8 cellular contexts compared by ENCODE assay signal in the genomic region with DNA sequence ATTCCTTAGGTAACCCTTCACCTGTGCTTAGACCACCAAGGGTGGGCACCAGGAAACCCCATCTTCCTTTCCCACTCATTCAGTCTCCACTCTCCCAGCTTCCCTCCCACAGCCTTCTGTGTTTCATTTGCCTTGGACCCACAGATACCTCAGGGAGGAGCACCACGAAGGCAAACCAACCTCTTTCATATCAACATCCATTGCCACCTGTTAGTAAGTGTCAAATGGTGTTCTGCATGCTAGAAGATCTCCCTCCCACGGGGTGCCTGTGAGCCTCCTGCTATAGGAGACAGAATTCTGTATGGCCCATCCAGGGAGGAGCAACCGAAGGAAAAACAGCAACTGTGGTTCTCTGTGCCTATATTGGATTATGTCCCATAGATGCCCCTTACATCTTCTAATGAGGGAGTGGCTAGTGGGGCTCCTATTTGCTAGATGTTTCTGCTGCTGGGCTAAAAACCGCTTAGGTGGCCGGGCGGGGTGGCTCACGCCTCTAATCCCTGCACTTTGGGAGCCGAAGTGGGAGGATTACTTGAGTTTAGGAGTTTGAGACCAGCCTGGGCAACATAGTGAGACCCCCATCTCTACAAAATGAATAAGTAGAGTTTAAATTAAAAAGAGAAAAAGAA. TPM values are rescaled to one million over a fixed set of nuclear protein-coding genes. Genes with fewer than 3 reads are reported as not detected.
DNase-seq lines count a peak whose midpoint lies in the region; ATAC-seq and TF ChIP-seq lines count a peak whose summit lies in the region.

No MANE protein-coding gene starts in this region.

- POLR2A ChIA-PET in AG04450 (lab: Yijun Ruan, JAX): no interaction called here
- POLR2A ChIA-PET in naive thymus-derived CD8-positive, alpha-beta T cell (lab: Charles Lee): no interaction called here

- H3K4me3 Mint-ChIP-seq in IgD-negative memory B cell: peak overlapping the region in 3 of 4 donors; percentile 35 to 74 (median 55)
- peak overlapping the region; percentile 50 to 88 (median 80) for H3K4me3 Mint-ChIP-seq in naive thymus-derived CD8-positive, alpha-beta T cell

- peaks cover 5 to 12% (median 12%) of the 10 kb centered on the region in 3 donors for H3K4me1 Mint-ChIP-seq in IgD-negative memory B cell
- peaks cover 3 to 12% (median 8%) of the 10 kb centered on the region in 4 donors for H3K4me1 Mint-ChIP-seq in naive thymus-derived CD8-positive, alpha-beta T cell

- no peak overlapping the region for H3K27ac Mint-ChIP-seq in IgD-negative memory B cell
- peak overlapping the region in 7 of 10 donors; percentile 15 to 79 (median 44) for H3K27ac Mint-ChIP-seq in naive thymus-derived CD8-positive, alpha-beta T cell

- H3K9me3 ChIP-seq in AG04450 (ENCODE audit: control insufficient read depth, insufficient read depth, low read length): peaks cover 16% of the 10 kb centered on the region
- no peaks in the 10 kb centered on the region for H3K9me3 ChIP-seq in mammary epithelial cell (replicated peaks; ENCODE audit: insufficient read depth, low read length)

- 81% methylated on average over 8 of the region's 8 CpGs for WGBS in mammary epithelial cell (ENCODE audit: low coverage, missing lambda C conversion rate)

- peak overlapping the region; percentile 69 for H3K27ac ChIP-seq in AG04450 (ENCODE audit: low read depth, low read length)
- H3K27ac ChIP-seq in mammary epithelial cell (ENCODE audit: insufficient read depth, low read depth, low read length): no peak overlapping the region

- peak overlapping the region; percentile 49 for H3K4me2 ChIP-seq in mammary epithelial cell (ENCODE audit: insufficient read depth, low read depth, low read length)

- DNase-seq in AG04450 (ENCODE audit: low read depth, low spot score): no peak
- DNase-seq in mammary epithelial cell: no peak
- DNase-seq in naive thymus-derived CD8-positive, alpha-beta T cell: no peak
- DNase-seq in NCI-H146 treated with DMSO at 0.1 percent for 48 hours (lab: John Stamatoyannopoulos, UW; ENCODE audit: unreplicated experiment): no peak
- no peak for DNase-seq in HT-29 (ENCODE audit: low spot score)
- DNase-seq in C1 segment of cervical spinal cord (lab: John Stamatoyannopoulos, UW): no peak

- BruUV-seq in mammary epithelial cell (replicated peaks; lab: Mats Ljungman, UMichigan): no TSS peak

- H3K36me3 Mint-ChIP-seq in IgD-negative memory B cell: no peaks in the 10 kb centered on the region
- no peaks in the 10 kb centered on the region for H3K36me3 Mint-ChIP-seq in naive thymus-derived CD8-positive, alpha-beta T cell

- no peaks in the 10 kb centered on the region for H4K20me1 ChIP-seq in mammary epithelial cell (ENCODE audit: insufficient read depth, low read length)

- TF ChIP-seq CTCF in AG04450 (IDR thresholded peaks at IDR 0.05; ENCODE audit: low read depth, low read length) (no peak), mammary epithelial cell (conservative IDR thresholded peaks at IDR 0.05 in 1 of 2, IDR thresholded peaks at IDR 0.05 in 1 of 2; ENCODE audit: extremely low read depth in 1 of 2, insufficient read depth in 1 of 2, low read depth in 1 of 2, low read length in 2 of 2) (no peak)

- CTCF ChIA-PET in AG04450 (lab: Charles Lee) (interaction anchor here (0.9 kb wide), 1 partner anchor 15 kb away, joined by 4 read pairs; no protein-coding TSS in a partner anchor), mammary epithelial cell (lab: Charles Lee; ENCODE audit: low non-redundant PET) (no interaction called here)

- H3K9me3 Mint-ChIP-seq in IgD-negative memory B cell: peaks cover 0 to 7% (median 3%) of the 10 kb centered on the region in 3 donors
- peaks cover 0 to 7% (median 0%) of the 10 kb centered on the region in 9 donors for H3K9me3 Mint-ChIP-seq in naive thymus-derived CD8-positive, alpha-beta T cell

- dilution Hi-C loops in mammary epithelial cell (cut with HindIII; ENCODE audit: low sequenced_read_pairs): no loop called here

- intact Hi-C loops in mammary epithelial cell (cut with micrococcal nuclease): loop anchor here (1.0 to 10.0 kb wide), 5 partner anchors 9 to 1544 kb away; a partner anchor contains a TSS

- H3K9ac ChIP-seq in mammary epithelial cell (ENCODE audit: insufficient read depth, low read length): no peak overlapping the region

- no peaks in the 10 kb centered on the region for H3K36me3 ChIP-seq in mammary epithelial cell (ENCODE audit: insufficient read depth, low read length)

- no peaks in the 10 kb centered on the region for H3K4me1 ChIP-seq in mammary epithelial cell (ENCODE audit: insufficient read depth, low read length)

- ATAC-seq in naive thymus-derived CD8-positive, alpha-beta T cell: no peak
- no peak for ATAC-seq in HG03469 (IDR thresholded peaks at IDR 0.05; ENCODE audit: unreplicated experiment)

- H3K27me3 ChIP-seq in AG04450 (ENCODE audit: control insufficient read depth, insufficient read depth, low read length) (no peaks in the 10 kb centered on the region), mammary epithelial cell (ENCODE audit: insufficient read depth, low read length) (no peaks in the 10 kb centered on the region)

- peak overlapping the region; percentile 67 for H2AFZ ChIP-seq in mammary epithelial cell (ENCODE audit: low read depth, low read length)

- peaks cover 2% of the 10 kb centered on the region for H3K27me3 Mint-ChIP-seq in IgD-negative memory B cell
- peaks cover 0 to 3% (median under 1%) of the 10 kb centered on the region in 5 donors for H3K27me3 Mint-ChIP-seq in naive thymus-derived CD8-positive, alpha-beta T cell

- no peaks in the 10 kb centered on the region for H3K79me2 ChIP-seq in mammary epithelial cell (ENCODE audit: insufficient read depth, low read length)

- H3K4me3 ChIP-seq in AG04450 (ENCODE audit: low read depth, low read length): no peak overlapping the region
- no peak overlapping the region for H3K4me3 ChIP-seq in mammary epithelial cell (replicated peaks in 1 of 3; ENCODE audit: insufficient read depth in 1 of 3, low read depth in 2 of 3, low read length in 3 of 3)

- in situ Hi-C loops in mammary epithelial cell (cut with MboI; ENCODE audit: low sequenced_read_pairs in 2 of 2): loop anchor here (5.0 to 10.0 kb wide), 2 partner anchors 56 to 201 kb away; no protein-coding TSS in a partner anchor

RNA-seq across cellular contexts. Expression of a gene that starts 25.6 kb away (rescaled TPM):
- polyA plus RNA-seq in AG04450 (2011; rRNA removed): 37.0 and 46.6 TPM in 2 replicates
- polyA minus RNA-seq in AG04450 (2011; rRNA and poly(A)+ RNA removed): 13.1 and 21.9 TPM in 2 replicates
- 9.5 TPM for polyA plus RNA-seq in IgD-negative memory B cell
- total RNA-seq in mammary epithelial cell: 1 to 10 TPM; 1.6 to 9.7 TPM
- 5.2 TPM for polyA plus RNA-seq in mammary epithelial cell
- 1.3 TPM for polyA minus RNA-seq in mammary epithelial cell
- 10 to 100 TPM; 11.3 to 11.7 TPM for total RNA-seq in naive thymus-derived CD8-positive, alpha-beta T cell
- polyA plus RNA-seq in naive thymus-derived CD8-positive, alpha-beta T cell: 10 to 100 TPM; 31.3 to 36.8 (median 36.4) TPM
- 20.5 and 21.5 TPM in 2 replicates for total RNA-seq in HT-29 (2014; rRNA removed; shearing (Covaris generic))

Comparison
In these comparisons a context has a peak if more than half of its experiments do, and no peak if none do; other contexts are left out.
1. H3K27ac Mint-ChIP-seq: peak in naive thymus-derived CD8-positive, alpha-beta T cell (7 of 10); none in IgD-negative memory B cell (0 of 3).